Comparison of ENCODE assay signal across 1 cellular context in the genomic region with DNA sequence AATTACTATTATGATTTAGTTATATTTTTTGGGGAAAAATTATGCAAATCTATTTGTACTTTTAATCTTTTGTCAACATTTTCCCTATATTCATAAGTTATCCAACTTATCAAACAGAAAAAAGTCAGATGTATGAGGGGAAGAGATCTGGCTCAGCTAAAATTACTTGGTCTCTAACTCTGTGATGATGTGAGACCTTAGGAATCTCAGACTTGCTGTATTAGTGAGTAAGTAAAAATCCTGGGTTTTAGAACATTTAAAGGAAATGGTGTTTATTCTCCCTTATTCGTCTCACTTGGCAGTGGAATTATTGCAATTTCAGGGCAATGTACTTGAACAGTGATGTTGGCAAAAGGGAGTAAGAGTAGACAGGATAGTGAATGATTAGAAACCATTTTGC.
TF ChIP-seq lines count a peak whose summit lies in the region.

No MANE protein-coding gene starts in this region.

TF ChIP-seq in GM23338, 12 proteins besides CTCF, POLR2A, EP300 and RAD21 (continued from another document):
- TF ChIP-seq CREB1 (CRISPR knock-in tag; IDR thresholded peaks at IDR 0.05; ENCODE audit: low read depth) (no peak), ZNF114 (CRISPR knock-in tag; IDR thresholded peaks at IDR 0.05) (no peak), ZNF462 (CRISPR knock-in tag; IDR thresholded peaks at IDR 0.05) (no peak), NANOG (IDR thresholded peaks at IDR 0.05; ENCODE audit: borderline replicate concordance) (no peak), STAT1 (IDR thresholded peaks at IDR 0.05; ENCODE audit: unreplicated experiment) (no peak)
- TF ChIP-seq, protein P1, sequence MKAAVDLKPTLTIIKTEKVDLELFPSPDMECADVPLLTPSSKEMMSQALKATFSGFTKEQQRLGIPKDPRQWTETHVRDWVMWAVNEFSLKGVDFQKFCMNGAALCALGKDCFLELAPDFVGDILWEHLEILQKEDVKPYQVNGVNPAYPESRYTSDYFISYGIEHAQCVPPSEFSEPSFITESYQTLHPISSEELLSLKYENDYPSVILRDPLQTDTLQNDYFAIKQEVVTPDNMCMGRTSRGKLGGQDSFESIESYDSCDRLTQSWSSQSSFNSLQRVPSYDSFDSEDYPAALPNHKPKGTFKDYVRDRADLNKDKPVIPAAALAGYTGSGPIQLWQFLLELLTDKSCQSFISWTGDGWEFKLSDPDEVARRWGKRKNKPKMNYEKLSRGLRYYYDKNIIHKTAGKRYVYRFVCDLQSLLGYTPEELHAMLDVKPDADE (IDR thresholded peaks at IDR 0.05): no peak
